ENCODE assay signal across 18 cellular contexts in the genomic region with DNA sequence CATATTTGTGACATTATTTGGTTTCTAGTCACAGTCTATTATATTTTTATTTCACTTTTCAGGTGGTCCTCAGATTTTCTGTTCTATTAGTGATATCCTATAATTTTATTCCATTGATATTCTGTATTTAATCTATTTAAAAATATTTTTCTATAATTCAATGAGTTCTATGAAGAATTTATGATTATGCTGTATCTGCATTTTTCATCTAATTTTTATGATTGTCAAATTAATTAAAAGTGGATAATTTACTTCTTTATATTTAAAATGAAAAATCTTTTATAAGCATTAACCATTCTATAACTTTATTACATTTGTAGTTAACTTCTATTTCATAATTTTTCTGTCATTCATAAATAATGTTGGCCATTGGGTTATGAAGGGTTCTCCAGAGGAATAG.
A peak's percentile ranks its signal among the peaks of the same experiment; 100 is the strongest.
DNase-seq lines count a peak whose midpoint lies in the region; ATAC-seq, FAIRE-seq and TF ChIP-seq lines count a peak whose summit lies in the region.
"Had no signal": no experiment of that assay in that cellular context is flagged by ENCODE, and none has a peak within 500 bp of the region (broad histone marks: within the 10 kb centered on the region; RNA-seq: fewer than 3 reads in every experiment).

No MANE protein-coding gene starts in this region.

- POLR2A ChIA-PET in PC-3 (lab: Charles Lee; ENCODE audit: unreplicated experiment) = no interaction called here

- no peaks in the 10 kb centered on the region for H3K27me3 ChIP-seq in PC-3 (ENCODE audit: low read length)

- H3K36me3 ChIP-seq in kidney (ENCODE audit: control insufficient read depth in 1 of 2, insufficient read depth in 2 of 2, low read length in 2 of 2) (no peaks in the 10 kb centered on the region), PC-3 (ENCODE audit: low read depth, low read length) (no peaks in the 10 kb centered on the region)
- H3K36me3 ChIP-seq: HAP-1 had no signal

- BruUV-seq in PC-3 (replicated peaks; lab: Mats Ljungman, UMichigan) = no TSS peak

- H3K79me2 ChIP-seq in PC-3 (ENCODE audit: low read length) = no peaks in the 10 kb centered on the region

- intact Hi-C loops in kidney (cut with DNase I) = no loop called here
- intact Hi-C loops in PC-3 (cut with micrococcal nuclease) = no loop called here

- DNase-seq in kidney (no peak), DMS53 (lab: John Stamatoyannopoulos, UW) (no peak), PC-3 (no peak)
- DNase-seq in activated CD4-positive, alpha-beta T cell treated with anti-CD3 and anti-CD28 coated beads for 1 hour = no peak
- DNase-seq: 8988T; C1 segment of cervical spinal cord; Calu3; CD4-positive, alpha-beta memory T cell; COR-L47; DND-41; GDM1; GOT3; HFFc6 had no signal

- FAIRE-seq in G401.6 (lab: Jason Lieb, UNC) (peak; percentile 65), colon (lab: Jason Lieb, UNC) (peak; percentile 58), kidney (lab: Jason Lieb, UNC) (peak; percentile 71)
- FAIRE-seq: GM12878, H54 had no signal

- no peak overlapping the region for H3K27ac ChIP-seq in kidney (ENCODE audit: low read depth in 2 of 2, low read length in 2 of 2)
- H3K27ac ChIP-seq in PC-3 (ENCODE audit: low read length) = no peak overlapping the region

- H3K9ac ChIP-seq in kidney (ENCODE audit: low read length in 2 of 2) = no peak overlapping the region
- H3K9ac ChIP-seq in PC-3 (ENCODE audit: low read length) = no peak overlapping the region

- TF ChIP-seq CTCF in kidney (IDR thresholded peaks at IDR 0.05; ENCODE audit: borderline replicate concordance, extremely low read depth, insufficient read depth) (no peak), PC-3 (conservative IDR thresholded peaks at IDR 0.05; ENCODE audit: low read depth, low read length) (no peak)

- H3K9me3 ChIP-seq in kidney (ENCODE audit: control insufficient read depth in 1 of 2, low read length in 2 of 2) (no peaks in the 10 kb centered on the region), PC-3 (ENCODE audit: low read length) (no peaks in the 10 kb centered on the region)
- H3K9me3 ChIP-seq: HAP-1 had no signal

- ATAC-seq in PC-3 = no peak
- ATAC-seq: GM12878 had no signal

- no peaks in the 10 kb centered on the region for H3F3A ChIP-seq in PC-3 (ENCODE audit: low read length, unreplicated experiment)

- H3K4me1 ChIP-seq in kidney (ENCODE audit: control insufficient read depth in 1 of 2, insufficient read depth in 1 of 2, low read depth in 1 of 2, low read length in 2 of 2) (no peaks in the 10 kb centered on the region), PC-3 (ENCODE audit: insufficient read depth, low read length) (no peaks in the 10 kb centered on the region)
- H3K4me1 ChIP-seq: HAP-1 had no signal

- CTCF ChIA-PET in PC-3 (lab: Charles Lee) = no interaction called here

- H3K9me2 ChIP-seq in PC-3 (replicated peaks; ENCODE audit: low read length) = no peaks in the 10 kb centered on the region

- no peaks in the 10 kb centered on the region for H4K20me1 ChIP-seq in PC-3 (ENCODE audit: low read length)

- no peak overlapping the region for H2AFZ ChIP-seq in PC-3 (ENCODE audit: low read length)

- H3K4me3 ChIP-seq in kidney (ENCODE audit: low read length in 2 of 2) (no peak overlapping the region), PC-3 (ENCODE audit: low read length) (no peak overlapping the region)
- H3K4me3 ChIP-seq: GM12878, HAP-1 had no signal

- no peak overlapping the region for H3K4me2 ChIP-seq in PC-3 (ENCODE audit: low read length)
